17 cellular contexts compared by ENCODE assay signal in genomic region chr1:160624464-160624863, GRCh38. TPM values are rescaled to one million over a fixed set of nuclear protein-coding genes. Genes with fewer than 3 reads are reported as not detected.
DNase-seq lines count a peak whose midpoint lies in the region; ATAC-seq and TF ChIP-seq lines count a peak whose summit lies in the region.
"Had no signal": no experiment of that assay in that cellular context is flagged by ENCODE, and none has a peak within 500 bp of the region (broad histone marks: within the 10 kb centered on the region; RNA-seq: fewer than 3 reads in every experiment).

No MANE protein-coding gene starts in this region.

- POLR2A ChIA-PET in activated CD4-positive, alpha-beta memory T cell treated with anti-CD3 and anti-CD28 coated beads for 36 hours (lab: Charles Lee): interaction anchor here (0.6 to 11.8 kb wide), 4 partner anchors 20 to 83 kb away, joined by 3 to 288 read pairs (median 4); partner anchors contain the start of gene SLAMF1
- POLR2A ChIA-PET in PC-3 (lab: Charles Lee; ENCODE audit: unreplicated experiment): no interaction called here

- peaks cover 78% of the 10 kb centered on the region for H3K36me3 Mint-ChIP-seq in activated CD4-positive, alpha-beta memory T cell treated with anti-CD3 and anti-CD28 coated beads for 36 hours
- H3K36me3 Mint-ChIP-seq in stimulated activated memory B cell treated with anti-CD40 and anti-IgM and Interleukin-4, amounts not matched to agents 10 μg/mL and 1 μg/mL and 100 μg/mL, for 72 hours: peaks cover 66% of the 10 kb centered on the region

- H3K36me3 ChIP-seq in left ventricle myocardium inferior: no peaks in the 10 kb centered on the region
- no peaks in the 10 kb centered on the region for H3K36me3 ChIP-seq in right atrium auricular region
- no peaks in the 10 kb centered on the region for H3K36me3 ChIP-seq in PC-3 (ENCODE audit: low read depth, low read length)
- H3K36me3 ChIP-seq in hepatocyte (replicated peaks; ENCODE audit: insufficient read depth, low read depth): no peaks in the 10 kb centered on the region

- H3K4me1 ChIP-seq in left ventricle myocardium inferior (peaks cover 4% of the 10 kb centered on the region), right atrium auricular region (no peaks in the 10 kb centered on the region), PC-3 (ENCODE audit: insufficient read depth, low read length) (no peaks in the 10 kb centered on the region), hepatocyte (ENCODE audit: insufficient read depth) (no peaks in the 10 kb centered on the region)

- 90% methylated on average over 3 of the region's 3 CpGs for WGBS in hepatocyte (ENCODE audit: low lambda C conversion rate, missing lambda C conversion rate)

- BruUV-seq in PC-3 (replicated peaks; lab: Mats Ljungman, UMichigan): no TSS peak

- H3K27ac ChIP-seq in left ventricle myocardium inferior (replicated peaks): peak overlapping the region; percentile 3
- no peak overlapping the region for H3K27ac ChIP-seq in right atrium auricular region
- no peak overlapping the region for H3K27ac ChIP-seq in PC-3 (ENCODE audit: low read length)
- H3K27ac ChIP-seq in hepatocyte: no peak overlapping the region
- H3K27ac ChIP-seq: RWPE1, VCaP had no signal

- H2AFZ ChIP-seq in PC-3 (ENCODE audit: low read length): no peak overlapping the region
- no peak overlapping the region for H2AFZ ChIP-seq in hepatocyte

- no peaks in the 10 kb centered on the region for H3K9me3 Mint-ChIP-seq in activated CD4-positive, alpha-beta memory T cell treated with anti-CD3 and anti-CD28 coated beads for 36 hours
- H3K9me3 Mint-ChIP-seq in stimulated activated memory B cell treated with anti-CD40 and anti-IgM and Interleukin-4, amounts not matched to agents 10 μg/mL and 1 μg/mL and 100 μg/mL, for 72 hours: peaks cover 2% of the 10 kb centered on the region
- H3K9me3 Mint-ChIP-seq: nephron progenitor cell had no signal

- H3K9me2 ChIP-seq in PC-3 (replicated peaks; ENCODE audit: low read length) (no peaks in the 10 kb centered on the region), hepatocyte (replicated peaks; ENCODE audit: insufficient read depth) (no peaks in the 10 kb centered on the region)

- no peak for TF ChIP-seq CTCF in left ventricle myocardium inferior (IDR thresholded peaks at IDR 0.05; ENCODE audit: borderline replicate concordance)
- TF ChIP-seq CTCF in right atrium auricular region (IDR thresholded peaks at IDR 0.05): no peak
- TF ChIP-seq CTCF in PC-3 (conservative IDR thresholded peaks at IDR 0.05; ENCODE audit: low read depth, low read length): no peak
- TF ChIP-seq CTCF in hepatocyte (IDR thresholded peaks at IDR 0.05; ENCODE audit: poor library complexity): no peak

- H3K27ac Mint-ChIP-seq in activated CD4-positive, alpha-beta memory T cell treated with anti-CD3 and anti-CD28 coated beads for 36 hours: peak overlapping the region; percentile 98
- H3K27ac Mint-ChIP-seq in stimulated activated memory B cell treated with anti-CD40 and anti-IgM and Interleukin-4, amounts not matched to agents 10 μg/mL and 1 μg/mL and 100 μg/mL, for 72 hours: peak overlapping the region; percentile 89
- H3K27ac Mint-ChIP-seq: nephron progenitor cell had no signal

- H4K20me1 ChIP-seq in PC-3 (ENCODE audit: low read length) (no peaks in the 10 kb centered on the region), hepatocyte (ENCODE audit: insufficient read depth, poor library complexity, severe bottlenecking) (no peaks in the 10 kb centered on the region)

- no peak overlapping the region for H3K9ac ChIP-seq in PC-3 (ENCODE audit: low read length)

- H3K4me3 ChIP-seq in left ventricle myocardium inferior (no peak overlapping the region), right atrium auricular region (no peak overlapping the region), PC-3 (ENCODE audit: low read length) (no peak overlapping the region), hepatocyte (no peak overlapping the region)

- intact Hi-C loops in left ventricle myocardium inferior (cut with micrococcal nuclease): no loop called here
- intact Hi-C loops in activated CD4-positive, alpha-beta memory T cell treated with anti-CD3 and anti-CD28 coated beads for 36 hours (cut with micrococcal nuclease): loop anchor here (10.0 kb wide), 1 partner anchor 360 kb away; the partner anchor contains the start of gene DCAF8
- intact Hi-C loops in PC-3 (cut with micrococcal nuclease): no loop called here

- no peaks in the 10 kb centered on the region for H3K27me3 ChIP-seq in left ventricle myocardium inferior (ENCODE audit: low read depth)
- no peaks in the 10 kb centered on the region for H3K27me3 ChIP-seq in right atrium auricular region
- peaks cover 78% of the 10 kb centered on the region for H3K27me3 ChIP-seq in PC-3 (ENCODE audit: low read length)
- no peaks in the 10 kb centered on the region for H3K27me3 ChIP-seq in hepatocyte

- H3F3A ChIP-seq in PC-3 (ENCODE audit: low read length, unreplicated experiment): no peaks in the 10 kb centered on the region

- H3K9me3 ChIP-seq in left ventricle myocardium inferior (replicated peaks) (no peaks in the 10 kb centered on the region), right atrium auricular region (no peaks in the 10 kb centered on the region), PC-3 (ENCODE audit: low read length) (no peaks in the 10 kb centered on the region), hepatocyte (ENCODE audit: low read depth) (no peaks in the 10 kb centered on the region)

- no peaks in the 10 kb centered on the region for H3K27me3 Mint-ChIP-seq in activated CD4-positive, alpha-beta memory T cell treated with anti-CD3 and anti-CD28 coated beads for 36 hours
- H3K27me3 Mint-ChIP-seq in stimulated activated memory B cell treated with anti-CD40 and anti-IgM and Interleukin-4, amounts not matched to agents 10 μg/mL and 1 μg/mL and 100 μg/mL, for 72 hours: no peaks in the 10 kb centered on the region

- ATAC-seq in HG02642 (IDR thresholded peaks at IDR 0.05; ENCODE audit: poor library complexity, unreplicated experiment) (peak; percentile 30), PC-3 (no peak)
- peak; percentile 51 for ATAC-seq in stimulated activated memory B cell treated with anti-CD40 and anti-IgM and Interleukin-4, amounts not matched to agents 10 μg/mL and 1 μg/mL and 100 μg/mL, for 72 hours
- ATAC-seq: left cardiac atrium, right cardiac atrium had no signal

- H3K4me2 ChIP-seq in PC-3 (ENCODE audit: low read length): no peak overlapping the region
- H3K4me2 ChIP-seq in hepatocyte: no peak overlapping the region

- peaks cover 89% of the 10 kb centered on the region for H3K4me1 Mint-ChIP-seq in activated CD4-positive, alpha-beta memory T cell treated with anti-CD3 and anti-CD28 coated beads for 36 hours (ENCODE audit: low read depth)
- H3K4me1 Mint-ChIP-seq in stimulated activated memory B cell treated with anti-CD40 and anti-IgM and Interleukin-4, amounts not matched to agents 10 μg/mL and 1 μg/mL and 100 μg/mL, for 72 hours: peaks cover 82% of the 10 kb centered on the region
- H3K4me1 Mint-ChIP-seq: nephron progenitor cell had no signal

- H3K4me3 Mint-ChIP-seq in activated CD4-positive, alpha-beta memory T cell treated with anti-CD3 and anti-CD28 coated beads for 36 hours: peak overlapping the region; percentile 70
- peak overlapping the region; percentile 68 for H3K4me3 Mint-ChIP-seq in stimulated activated memory B cell treated with anti-CD40 and anti-IgM and Interleukin-4, amounts not matched to agents 10 μg/mL and 1 μg/mL and 100 μg/mL, for 72 hours
- H3K4me3 Mint-ChIP-seq: nephron progenitor cell had no signal

- CTCF ChIA-PET in activated CD4-positive, alpha-beta memory T cell treated with anti-CD3 and anti-CD28 coated beads for 36 hours (lab: Charles Lee): interaction anchor here (0.7 to 1.5 kb wide), 4 partner anchors 16 to 44 kb away, joined by 3 to 5 read pairs (median 3); no protein-coding TSS in a partner anchor
- CTCF ChIA-PET in PC-3 (lab: Charles Lee): no interaction called here

- H3K79me2 ChIP-seq in PC-3 (ENCODE audit: low read length) (no peaks in the 10 kb centered on the region), hepatocyte (no peaks in the 10 kb centered on the region)

- DNase-seq in left ventricle myocardium inferior: no peak
- DNase-seq in right atrium auricular region (ENCODE audit: low spot score): no peak
- no peak for DNase-seq in activated CD4-positive, alpha-beta memory T cell treated with anti-CD3 and anti-CD28 coated beads for 36 hours
- DNase-seq in NK-92 (lab: John Stamatoyannopoulos, UW; ENCODE audit: unreplicated experiment): no peak
- no peak for DNase-seq in PC-3
- DNase-seq in hepatocyte (ENCODE audit: low spot score): no peak
- DNase-seq: activated effector memory CD4-positive, alpha-beta T cell treated with Interleukin-2 at 50 U/mL for 16 hours; head of caudate nucleus; left cardiac atrium; NCI-H1048; NCI-H510A; nephron progenitor cell; right cardiac atrium had no signal

RNA-seq across cellular contexts. Expression of gene SLAMF1, which starts 22.4 kb away (rescaled TPM):
- total RNA-seq in left ventricle myocardium inferior (not detected), right atrium auricular region (under 1 TPM; 0.11 to 0.31 TPM), PC-3 (2014; rRNA removed) (not detected in 2 replicates), hepatocyte (0.20 and 1.2 TPM in 2 replicates)
- total RNA-seq in activated CD4-positive, alpha-beta memory T cell treated with anti-CD3 and anti-CD28 coated beads for 36 hours: 100 to 1,000 TPM; 166 TPM
- polyA plus RNA-seq in hepatocyte: 2.1 and 2.3 TPM in 2 replicates

RNA-seq across cellular contexts. Expression of gene CD84, which starts 45.2 kb away (rescaled TPM):
- 3.6 TPM for total RNA-seq in left ventricle myocardium inferior
- 1 to 10 TPM; 2.5 to 3.1 TPM for total RNA-seq in right atrium auricular region
- 10 to 100 TPM; 18.6 to 20.2 TPM for total RNA-seq in activated CD4-positive, alpha-beta memory T cell treated with anti-CD3 and anti-CD28 coated beads for 36 hours
- not detected in 2 replicates for total RNA-seq in PC-3 (2014; rRNA removed)
- total RNA-seq in hepatocyte: 0.23 and 0.60 TPM in 2 replicates
- polyA plus RNA-seq in hepatocyte: 0.74 TPM in 1 of 2 replicates, not detected in the other

Comparison
In these comparisons a context has a peak if more than half of its experiments do, and no peak if none do; other contexts are left out.
1. RNA of gene SLAMF1, which starts 22.4 kb away (total RNA-seq): 166 TPM in activated CD4-positive, alpha-beta memory T cell treated with anti-CD3 and anti-CD28 coated beads for 36 hours; 0.20 to 1.2 TPM in hepatocyte, 0.11 to 0.31 TPM in right atrium auricular region, not detected in left ventricle myocardium inferior (single experiment) and not detected in PC-3; every median in the first group is over 10 times any median in the second.